In the genomic region with DNA sequence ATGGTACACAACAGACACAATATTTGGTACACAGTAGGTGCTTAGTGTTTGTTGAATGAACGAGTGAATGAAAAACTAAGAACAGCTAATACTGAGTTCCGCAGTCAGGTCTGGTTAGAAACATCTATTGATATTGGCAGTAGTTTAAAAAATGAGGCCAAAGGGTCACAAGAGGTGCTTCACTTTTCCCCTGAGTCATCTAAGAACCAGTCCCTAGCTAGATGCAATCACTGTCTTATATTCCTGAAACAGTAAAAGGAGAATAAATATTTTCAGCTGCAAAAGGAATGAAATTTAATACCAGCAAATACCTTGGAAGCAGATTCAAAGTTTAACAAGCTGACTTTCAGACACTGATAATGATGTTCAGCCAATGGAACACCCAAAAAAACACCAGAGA, we compare ENCODE assay signal across 21 cellular contexts. TPM values are rescaled to one million over a fixed set of nuclear protein-coding genes. Genes with fewer than 3 reads are reported as not detected.
DNase-seq lines count a peak whose midpoint lies in the region; ATAC-seq, FAIRE-seq and TF ChIP-seq lines count a peak whose summit lies in the region.
"Had no signal": no experiment of that assay in that cellular context is flagged by ENCODE, and none has a peak within 500 bp of the region (broad histone marks: within the 10 kb centered on the region; RNA-seq: fewer than 3 reads in every experiment).

No MANE protein-coding gene starts in this region.

- POLR2A ChIA-PET in K562 (lab: Yijun Ruan, JAX) = interaction anchor here (0.8 kb wide), 1 partner anchor 105 kb away, joined by 3 read pairs; no protein-coding TSS in a partner anchor

- intact Hi-C loops in K562 (cut with micrococcal nuclease) = no loop called here

- H3K4me2 ChIP-seq in K562 (ENCODE audit: insufficient read depth, low read length) = no peak overlapping the region

- BruUV-seq in K562 (replicated peaks; lab: Mats Ljungman, UMichigan) = no TSS peak

- CTCF ChIA-PET in K562 (lab: Yijun Ruan, JAX; ENCODE audit: low intra/inter-chr PET ratio) = no interaction called here

- H3K4me1 ChIP-seq in K562 (replicated peaks in 1 of 2; ENCODE audit: control insufficient read depth in 2 of 2, insufficient read depth in 2 of 2, low read length in 2 of 2) = peaks cover 0 to 2% of the 10 kb centered on the region in 2 experiments; a peak in 2 of 5 replicates
- H3K4me1 ChIP-seq: BE2C, Caco-2 had no signal

- no peak for TF ChIP-seq POLR2A in K562 (conservative IDR thresholded peaks at IDR 0.05)

- no peaks in the 10 kb centered on the region for H3K9me1 ChIP-seq in K562 (ENCODE audit: control insufficient read depth, insufficient read depth, low read length)

- H3K27ac ChIP-seq in K562 (ENCODE audit: extremely low read depth, low read depth, low read length) = no peak overlapping the region

- no peak for TF ChIP-seq EP300 in K562 (IDR thresholded peaks at IDR 0.05; ENCODE audit: low read length)

- peaks cover 6 to 9% of the 10 kb centered on the region in 2 experiments; a peak in 2 of 5 replicates for H3K27me3 ChIP-seq in K562 (ENCODE audit: control insufficient read depth in 2 of 2, insufficient read depth in 2 of 2, low read length in 2 of 2)
- H3K27me3 ChIP-seq: BE2C had no signal

- H3K36me3 ChIP-seq in K562 (ENCODE audit: control insufficient read depth, insufficient read depth, low read length) = no peaks in the 10 kb centered on the region

- DNase-seq in EH (ENCODE audit: low read depth) (peak; percentile 41), M059J (ENCODE audit: low read depth) (peak; percentile 26), K562 (ENCODE audit: extremely low read depth in 1 of 4, low spot score in 3 of 4) (no peak), kidney glomerular epithelial cell (lab: John Stamatoyannopoulos, UW) (peak; percentile 45), NCI-H1092 treated with DMSO at 0.1 percent for 48 hours (lab: John Stamatoyannopoulos, UW) (no peak)
- DNase-seq: BE2C; Caco-2; CD4-positive, alpha-beta T cell; DMS153; GF-D8; H9; Kasumi-1; NCI-H1694 treated with DMSO at 0.1 percent for 48 hours; NCI-H510A; NCI-H748 treated with DMSO at 0.1 percent for 48 hours; NK-92 treated with Interleukin-12 subunit alpha and Interleukin-12 subunit beta, amount 100 ng/mL, for 24 hours; SHP77 had no signal

- H4K20me1 ChIP-seq in K562 (replicated peaks; ENCODE audit: control insufficient read depth, insufficient read depth, low read length) = no peaks in the 10 kb centered on the region

- no peak overlapping the region for H2AFZ ChIP-seq in K562 (ENCODE audit: low read depth, low read length)

- TF ChIP-seq RAD21 in K562 (CRISPR knock-in tag; conservative IDR thresholded peaks at IDR 0.05 in 1 of 2, IDR thresholded peaks at IDR 0.05 in 1 of 2) = no peak

- no peak for FAIRE-seq in K562 (lab: Jason Lieb, UNC)
- FAIRE-seq: A204.1 had no signal

- WGBS in K562 (ENCODE audit: insufficient coverage, low coverage, missing lambda C conversion rate) = 2% methylated on average over 2 of the region's 2 CpGs

- no peak for TF ChIP-seq CTCF in K562 (IDR thresholded peaks at IDR 0.05 in 2 of 3, conservative IDR thresholded peaks at IDR 0.05 in 1 of 3; ENCODE audit: insufficient read depth in 2 of 3, low read depth in 1 of 3, low read length in 3 of 3)

- in situ Hi-C loops in K562 (cut with MboI) = no loop called here

- ATAC-seq in K562 (no peak), HG02678 (IDR thresholded peaks at IDR 0.05; ENCODE audit: unreplicated experiment) (no peak), HG03432 (IDR thresholded peaks at IDR 0.05; ENCODE audit: unreplicated experiment) (no peak), HG03521 (IDR thresholded peaks at IDR 0.05; ENCODE audit: unreplicated experiment) (no peak)

- no peak overlapping the region for H3K9ac ChIP-seq in K562 (ENCODE audit: insufficient read depth in 1 of 2, low read depth in 2 of 2, low read length in 2 of 2)

- no peak overlapping the region for H3K4me3 ChIP-seq in K562

- H3K79me2 ChIP-seq in K562 (ENCODE audit: control insufficient read depth, insufficient read depth, low read length) = no peaks in the 10 kb centered on the region

- no peaks in the 10 kb centered on the region; the same call in 1 of the 2 replicates for H3K9me3 ChIP-seq in K562 (replicated peaks; ENCODE audit: control insufficient read depth, insufficient read depth, low read depth, low read length)
- H3K9me3 ChIP-seq: BE2C, Caco-2 had no signal

TF ChIP-seq in K562, 482 proteins besides CTCF, POLR2A, EP300 and RAD21:
- TF ChIP-seq MAFG (tag; conservative IDR thresholded peaks at IDR 0.05) (0 out of 2 replicates have a peak, but pooled peaks have one; percentile 45), NFE2 (IDR thresholded peaks at IDR 0.05; ENCODE audit: low read depth) (peak; percentile 61), YY1 (IDR thresholded peaks at IDR 0.05; ENCODE audit: borderline replicate concordance in 1 of 3, control insufficient read depth in 1 of 3, extremely low read depth in 1 of 3, insufficient read depth in 3 of 3, insufficient read length in 1 of 3, insufficient replicate concordance in 2 of 3, low read depth in 1 of 3, low read length in 2 of 3) (no peak), ZNF584 (CRISPR knock-in tag; IDR thresholded peaks at IDR 0.05; ENCODE audit: low read depth) (no peak), ZBTB9 (CRISPR knock-in tag; IDR thresholded peaks at IDR 0.05) (no peak), ZNF699 (CRISPR knock-in tag; IDR thresholded peaks at IDR 0.05; ENCODE audit: insufficient replicate concordance) (no peak)
TF ChIP-seq in K562: peak in this region for 2.

RNA-seq across cellular contexts. Expression of gene SCRN1, which starts 54.5 kb away (rescaled TPM):
- 73.6 and 109 TPM in 2 replicates for total RNA-seq in M059J (2014; rRNA removed; shearing (Covaris generic))
- 0.07 and 0.35 TPM in 2 replicates for total RNA-seq in K562 (2011; cell fraction: chromatin; rRNA removed; ENCODE audit: low replicate concordance)
- under 0.01 and 0.13 TPM in 2 replicates for total RNA-seq in K562 (2011; cell fraction: nucleolus; rRNA removed)
- 0.23 and 0.37 TPM in 2 replicates for total RNA-seq in K562 (2011; cell fraction: nucleoplasm; rRNA removed)
- total RNA-seq in K562 (2014; rRNA removed) = 0.16 and 1.4 TPM in 2 replicates
- total RNA-seq in K562 (2014; rRNA removed; fragmentation: Illumina TruSeq; extraction: Trizol) = 0.15 and 0.19 TPM in 2 replicates
- total RNA-seq in K562 (2015; rRNA removed; fragmentation: Illumina TruSeq; extraction: Trizol) = 0.18 and 0.34 TPM in 2 replicates
- 0.33 and 0.49 TPM in 2 replicates for total RNA-seq in K562 (2021)
- polyA plus RNA-seq in K562 (2011; rRNA removed) = 0.15 and 0.60 TPM in 2 replicates
- 0.10 and 0.24 TPM in 2 replicates for polyA plus RNA-seq in K562 (2011; cell fraction: cytosol; rRNA removed)
- polyA plus RNA-seq in K562 (2011; cell fraction: nucleus; rRNA removed) = 0.06 and 0.28 TPM in 2 replicates
- 0.14 and 0.19 TPM in 2 replicates for polyA plus RNA-seq in K562 (2012)
- polyA plus RNA-seq in K562 (2014; fragmentation: Illumina TruSeq; extraction: Trizol) = 0.13 and 0.24 TPM in 2 replicates
- polyA plus RNA-seq in K562 (2014; fragmentation: Nextera tagmentation; extraction: Ambion mirVana) = under 1 TPM; 0.20 to 0.34 TPM
- polyA plus RNA-seq in K562 (2014; rRNA removed) = 0.09 and 0.20 TPM in 2 replicates
- 0.18 and 0.51 TPM in 2 replicates for polyA minus RNA-seq in K562 (2011; rRNA and poly(A)+ RNA removed)
- 0.57 and 1.2 TPM in 2 replicates for polyA minus RNA-seq in K562 (2011; cell fraction: cytosol; rRNA and poly(A)+ RNA removed)
- polyA minus RNA-seq in K562 (2011; cell fraction: nucleus; rRNA and poly(A)+ RNA removed) = 0.11 TPM in 1 of 2 replicates, not detected in the other

Comparison
In these comparisons a context has a peak if more than half of its experiments do, and no peak if none do; other contexts are left out.
1. DNase-seq: peak in EH (single experiment), M059J (single experiment) and kidney glomerular epithelial cell (single experiment); none in K562 (0 of 4) and NCI-H1092 treated with DMSO at 0.1 percent for 48 hours (single experiment).
2. RNA of gene SCRN1, which starts 54.5 kb away (total RNA-seq): 73.6 to 109 TPM in M059J; under 0.01 to 1.4 TPM in K562; every median in the first group is over 10 times any median in the second.